Comparison of ENCODE assay signal across 1 cellular context in genomic region chr4:151015458-151016344, GRCh38.
A peak's percentile ranks its signal among the peaks of the same experiment; 100 is the strongest.
TF ChIP-seq lines count a peak whose summit lies in the region.

No MANE protein-coding gene starts in this region.

TF ChIP-seq in HepG2, 621 proteins besides CTCF, POLR2A, EP300 and RAD21 (continued from another document):
- TF ChIP-seq HCFC1 (IDR thresholded peaks at IDR 0.05; ENCODE audit: low read depth, low read length) (no peak), ZZZ3 (CRISPR knock-in tag; IDR thresholded peaks at IDR 0.05; ENCODE audit: borderline replicate concordance) (no peak), SOX6 (IDR thresholded peaks at IDR 0.05) (no peak), SOX6 (CRISPR knock-in tag; IDR thresholded peaks at IDR 0.05) (no peak; the same call in 1 of the 2 replicates), NFIC (IDR thresholded peaks at IDR 0.05; ENCODE audit: low read length) (no peak), DZIP1 (CRISPR knock-in tag; IDR thresholded peaks at IDR 0.05) (no peak), ZNF264 (CRISPR knock-in tag; IDR thresholded peaks at IDR 0.05) (no peak), NR2F1 (CRISPR knock-in tag; IDR thresholded peaks at IDR 0.05) (no peak), DPF2 (CRISPR knock-in tag; IDR thresholded peaks at IDR 0.05; ENCODE audit: borderline replicate concordance, low read depth) (no peak), SRY (CRISPR knock-in tag; IDR thresholded peaks at IDR 0.05) (0 out of 2 replicates have a peak, but pooled peaks have one; percentile 49), HNF4G (IDR thresholded peaks at IDR 0.05; ENCODE audit: borderline replicate concordance, low read depth, low read length) (0 out of 2 replicates have a peak, but pooled peaks have one; percentile 11), HNF4G (CRISPR knock-in tag; IDR thresholded peaks at IDR 0.05; ENCODE audit: borderline replicate concordance, low read depth) (peak; percentile 45; the same call in 1 of the 2 replicates), ZNF354B (CRISPR knock-in tag; IDR thresholded peaks at IDR 0.05) (no peak), TFDP2 (CRISPR knock-in tag; IDR thresholded peaks at IDR 0.05) (peak; percentile 69; the same call in 1 of the 2 replicates), SRSF4 (IDR thresholded peaks at IDR 0.05; ENCODE audit: low read depth, low read length, poor library complexity, severe bottlenecking) (no peak), CREM (IDR thresholded peaks at IDR 0.05) (no peak), CREM (CRISPR knock-in tag; IDR thresholded peaks at IDR 0.05) (no peak), ZNF280B (CRISPR knock-in tag; IDR thresholded peaks at IDR 0.05; ENCODE audit: borderline replicate concordance) (peak; percentile 76), HDAC2 (CRISPR knock-in tag; IDR thresholded peaks at IDR 0.05) (no peak), PRDM4 (CRISPR knock-in tag; IDR thresholded peaks at IDR 0.05; ENCODE audit: borderline replicate concordance) (no peak), NAIF1 (CRISPR knock-in tag; IDR thresholded peaks at IDR 0.05; ENCODE audit: borderline replicate concordance) (no peak), HBP1 (CRISPR knock-in tag; IDR thresholded peaks at IDR 0.05; ENCODE audit: low read depth) (peak; percentile 43), ZSCAN20 (CRISPR knock-in tag; IDR thresholded peaks at IDR 0.05; ENCODE audit: borderline replicate concordance) (no peak), CSRNP1 (CRISPR knock-in tag; IDR thresholded peaks at IDR 0.05) (peak; percentile 90; the same call in 1 of the 2 replicates), RXRB (CRISPR knock-in tag; IDR thresholded peaks at IDR 0.05; ENCODE audit: borderline replicate concordance) (no peak), FUBP1 (CRISPR knock-in tag; IDR thresholded peaks at IDR 0.05; ENCODE audit: borderline replicate concordance) (no peak), ZNF343 (CRISPR knock-in tag; IDR thresholded peaks at IDR 0.05) (peak; percentile 77; the same call in 1 of the 2 replicates)
